Comparison of ENCODE assay signal across 3 cellular contexts in the genomic region with DNA sequence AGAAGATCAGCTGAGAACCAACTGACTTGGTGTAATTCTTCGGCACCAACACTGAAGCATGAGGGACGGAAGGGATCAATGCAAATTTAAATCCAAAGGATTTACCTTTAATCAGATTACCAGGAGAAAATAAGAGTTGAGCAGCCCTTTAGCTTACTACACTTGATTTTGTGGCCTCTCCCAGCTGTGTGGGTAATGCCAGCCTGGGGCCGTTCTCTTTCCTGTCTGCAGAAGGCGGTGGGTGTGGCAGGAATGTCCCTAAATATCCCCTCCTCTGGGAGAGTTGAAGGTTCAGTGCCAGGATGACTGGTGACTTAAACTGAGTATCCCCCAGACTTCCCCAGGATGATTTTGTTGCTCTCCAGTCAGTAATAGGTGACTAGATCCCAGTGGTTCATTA.
TF ChIP-seq lines count a peak whose summit lies in the region.

No MANE protein-coding gene starts in this region.

TF ChIP-seq in SK-N-SH, 30 proteins besides CTCF, POLR2A, EP300 and RAD21:
- no peak for TF ChIP-seq FOXM1 (IDR thresholded peaks at IDR 0.05; ENCODE audit: low read depth)
- TF ChIP-seq RFX5 (IDR thresholded peaks at IDR 0.05; ENCODE audit: low read length), result no peak
- TF ChIP-seq, protein P1, sequence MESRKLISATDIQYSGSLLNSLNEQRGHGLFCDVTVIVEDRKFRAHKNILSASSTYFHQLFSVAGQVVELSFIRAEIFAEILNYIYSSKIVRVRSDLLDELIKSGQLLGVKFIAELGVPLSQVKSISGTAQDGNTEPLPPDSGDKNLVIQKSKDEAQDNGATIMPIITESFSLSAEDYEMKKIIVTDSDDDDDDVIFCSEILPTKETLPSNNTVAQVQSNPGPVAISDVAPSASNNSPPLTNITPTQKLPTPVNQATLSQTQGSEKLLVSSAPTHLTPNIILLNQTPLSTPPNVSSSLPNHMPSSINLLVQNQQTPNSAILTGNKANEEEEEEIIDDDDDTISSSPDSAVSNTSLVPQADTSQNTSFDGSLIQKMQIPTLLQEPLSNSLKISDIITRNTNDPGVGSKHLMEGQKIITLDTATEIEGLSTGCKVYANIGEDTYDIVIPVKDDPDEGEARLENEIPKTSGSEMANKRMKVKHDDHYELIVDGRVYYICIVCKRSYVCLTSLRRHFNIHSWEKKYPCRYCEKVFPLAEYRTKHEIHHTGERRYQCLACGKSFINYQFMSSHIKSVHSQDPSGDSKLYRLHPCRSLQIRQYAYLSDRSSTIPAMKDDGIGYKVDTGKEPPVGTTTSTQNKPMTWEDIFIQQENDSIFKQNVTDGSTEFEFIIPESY (IDR thresholded peaks at IDR 0.05; ENCODE audit: borderline replicate concordance, low read depth), result no peak
- no peak for TF ChIP-seq GABPA (IDR thresholded peaks at IDR 0.05; ENCODE audit: low read depth)
- no peak for TF ChIP-seq CHD2 (IDR thresholded peaks at IDR 0.05; ENCODE audit: low read length, partially characterized antibody)
- no peak for TF ChIP-seq SIN3A (IDR thresholded peaks at IDR 0.05; ENCODE audit: borderline replicate concordance, low read depth, low read length)
- TF ChIP-seq TAF1 (IDR thresholded peaks at IDR 0.05; ENCODE audit: borderline replicate concordance, low read depth, low read length), result no peak
- no peak for TF ChIP-seq JUND (IDR thresholded peaks at IDR 0.05)
- TF ChIP-seq GATA2 (CRISPR knock-in tag; IDR thresholded peaks at IDR 0.05), result no peak
- TF ChIP-seq YY1 (IDR thresholded peaks at IDR 0.05; ENCODE audit: low read depth), result no peak
- TF ChIP-seq, protein P2, sequence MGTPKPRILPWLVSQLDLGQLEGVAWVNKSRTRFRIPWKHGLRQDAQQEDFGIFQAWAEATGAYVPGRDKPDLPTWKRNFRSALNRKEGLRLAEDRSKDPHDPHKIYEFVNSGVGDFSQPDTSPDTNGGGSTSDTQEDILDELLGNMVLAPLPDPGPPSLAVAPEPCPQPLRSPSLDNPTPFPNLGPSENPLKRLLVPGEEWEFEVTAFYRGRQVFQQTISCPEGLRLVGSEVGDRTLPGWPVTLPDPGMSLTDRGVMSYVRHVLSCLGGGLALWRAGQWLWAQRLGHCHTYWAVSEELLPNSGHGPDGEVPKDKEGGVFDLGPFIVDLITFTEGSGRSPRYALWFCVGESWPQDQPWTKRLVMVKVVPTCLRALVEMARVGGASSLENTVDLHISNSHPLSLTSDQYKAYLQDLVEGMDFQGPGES (IDR thresholded peaks at IDR 0.05; ENCODE audit: low read depth, low read length), result no peak

TF ChIP-seq in SK-N-SH treated with all-trans-retinoic acid at 6 μM for 48 hours, 23 proteins besides CTCF, POLR2A, EP300 and RAD21:
- TF ChIP-seq ZNF565 (CRISPR knock-in tag; conservative IDR thresholded peaks at IDR 0.05; ENCODE audit: low read depth) (no peak), TOX (CRISPR knock-in tag; IDR thresholded peaks at IDR 0.05; ENCODE audit: borderline replicate concordance) (no peak), ISL1 (CRISPR knock-in tag; IDR thresholded peaks at IDR 0.05) (no peak), ESRRG (CRISPR knock-in tag; IDR thresholded peaks at IDR 0.05) (no peak), OSR1 (CRISPR knock-in tag; IDR thresholded peaks at IDR 0.05) (no peak), ZNF8 (CRISPR knock-in tag; IDR thresholded peaks at IDR 0.05) (no peak), ZFP30 (CRISPR knock-in tag; IDR thresholded peaks at IDR 0.05) (no peak), RARB (CRISPR knock-in tag; IDR thresholded peaks at IDR 0.05) (no peak), TCF4 (CRISPR knock-in tag; IDR thresholded peaks at IDR 0.05; ENCODE audit: borderline replicate concordance) (no peak), BACH2 (CRISPR knock-in tag; IDR thresholded peaks at IDR 0.05; ENCODE audit: borderline replicate concordance) (no peak), ZC3H10 (CRISPR knock-in tag; IDR thresholded peaks at IDR 0.05) (no peak), ARNTL (CRISPR knock-in tag; IDR thresholded peaks at IDR 0.05; ENCODE audit: borderline replicate concordance, low read depth) (no peak), GLIS3 (CRISPR knock-in tag; IDR thresholded peaks at IDR 0.05) (no peak)
- TF ChIP-seq, protein P3, sequence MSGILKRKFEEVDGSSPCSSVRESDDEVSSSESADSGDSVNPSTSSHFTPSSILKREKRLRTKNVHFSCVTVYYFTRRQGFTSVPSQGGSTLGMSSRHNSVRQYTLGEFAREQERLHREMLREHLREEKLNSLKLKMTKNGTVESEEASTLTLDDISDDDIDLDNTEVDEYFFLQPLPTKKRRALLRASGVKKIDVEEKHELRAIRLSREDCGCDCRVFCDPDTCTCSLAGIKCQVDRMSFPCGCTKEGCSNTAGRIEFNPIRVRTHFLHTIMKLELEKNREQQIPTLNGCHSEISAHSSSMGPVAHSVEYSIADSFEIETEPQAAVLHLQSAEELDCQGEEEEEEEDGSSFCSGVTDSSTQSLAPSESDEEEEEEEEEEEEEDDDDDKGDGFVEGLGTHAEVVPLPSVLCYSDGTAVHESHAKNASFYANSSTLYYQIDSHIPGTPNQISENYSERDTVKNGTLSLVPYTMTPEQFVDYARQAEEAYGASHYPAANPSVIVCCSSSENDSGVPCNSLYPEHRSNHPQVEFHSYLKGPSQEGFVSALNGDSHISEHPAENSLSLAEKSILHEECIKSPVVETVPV (CRISPR knock-in tag; IDR thresholded peaks at IDR 0.05), result no peak
- TF ChIP-seq, protein P4, sequence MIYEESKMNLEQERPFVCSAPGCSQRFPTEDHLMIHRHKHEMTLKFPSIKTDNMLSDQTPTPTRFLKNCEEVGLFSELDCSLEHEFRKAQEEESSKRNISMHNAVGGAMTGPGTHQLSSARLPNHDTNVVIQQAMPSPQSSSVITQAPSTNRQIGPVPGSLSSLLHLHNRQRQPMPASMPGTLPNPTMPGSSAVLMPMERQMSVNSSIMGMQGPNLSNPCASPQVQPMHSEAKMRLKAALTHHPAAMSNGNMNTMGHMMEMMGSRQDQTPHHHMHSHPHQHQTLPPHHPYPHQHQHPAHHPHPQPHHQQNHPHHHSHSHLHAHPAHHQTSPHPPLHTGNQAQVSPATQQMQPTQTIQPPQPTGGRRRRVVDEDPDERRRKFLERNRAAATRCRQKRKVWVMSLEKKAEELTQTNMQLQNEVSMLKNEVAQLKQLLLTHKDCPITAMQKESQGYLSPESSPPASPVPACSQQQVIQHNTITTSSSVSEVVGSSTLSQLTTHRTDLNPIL (CRISPR knock-in tag; IDR thresholded peaks at IDR 0.05; ENCODE audit: low read depth), result no peak
- TF ChIP-seq, protein P5, sequence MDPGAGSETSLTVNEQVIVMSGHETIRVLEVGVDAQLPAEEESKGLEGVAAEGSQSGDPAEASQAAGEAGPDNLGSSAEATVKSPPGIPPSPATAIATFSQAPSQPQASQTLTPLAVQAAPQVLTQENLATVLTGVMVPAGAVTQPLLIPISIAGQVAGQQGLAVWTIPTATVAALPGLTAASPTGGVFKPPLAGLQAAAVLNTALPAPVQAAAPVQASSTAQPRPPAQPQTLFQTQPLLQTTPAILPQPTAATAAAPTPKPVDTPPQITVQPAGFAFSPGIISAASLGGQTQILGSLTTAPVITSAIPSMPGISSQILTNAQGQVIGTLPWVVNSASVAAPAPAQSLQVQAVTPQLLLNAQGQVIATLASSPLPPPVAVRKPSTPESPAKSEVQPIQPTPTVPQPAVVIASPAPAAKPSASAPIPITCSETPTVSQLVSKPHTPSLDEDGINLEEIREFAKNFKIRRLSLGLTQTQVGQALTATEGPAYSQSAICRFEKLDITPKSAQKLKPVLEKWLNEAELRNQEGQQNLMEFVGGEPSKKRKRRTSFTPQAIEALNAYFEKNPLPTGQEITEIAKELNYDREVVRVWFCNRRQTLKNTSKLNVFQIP (CRISPR knock-in tag; IDR thresholded peaks at IDR 0.05; ENCODE audit: borderline replicate concordance, low read depth), result no peak

TF ChIP-seq in GM12878, 131 proteins besides CTCF, POLR2A, EP300 and RAD21:
- TF ChIP-seq ATF7 (IDR thresholded peaks at IDR 0.05; ENCODE audit: low read depth) (no peak), RELA (IDR thresholded peaks at IDR 0.05; ENCODE audit: borderline replicate concordance, partially characterized antibody) (peak; percentile 81), KDM1A (IDR thresholded peaks at IDR 0.05; ENCODE audit: borderline replicate concordance) (no peak), KAT2A (conservative IDR thresholded peaks at IDR 0.05; ENCODE audit: control insufficient read depth, low read depth, low read length) (no peak), NR2F1 (conservative IDR thresholded peaks at IDR 0.05) (0 out of 2 replicates have a peak, but pooled peaks have one; percentile 45), TCF12 (IDR thresholded peaks at IDR 0.05; ENCODE audit: low read depth, low read length) (no peak), TCF7 (IDR thresholded peaks at IDR 0.05; ENCODE audit: borderline replicate concordance) (no peak), IKZF1 (conservative IDR thresholded peaks at IDR 0.05) (no peak), HDGF (IDR thresholded peaks at IDR 0.05) (no peak), IKZF2 (IDR thresholded peaks at IDR 0.05) (0 out of 4 replicates have a peak, but pooled peaks of 1 of the 2 experiments have one; percentile 16), NRF1 (conservative IDR thresholded peaks at IDR 0.05; ENCODE audit: low read depth, low read length) (no peak), SUPT20H (IDR thresholded peaks at IDR 0.05; ENCODE audit: borderline replicate concordance, control insufficient read depth, low read depth, low read length) (no peak), ZSCAN29 (IDR thresholded peaks at IDR 0.05) (no peak), FOXM1 (IDR thresholded peaks at IDR 0.05; ENCODE audit: low read depth, low read length) (no peak)
- TF ChIP-seq, protein P6, sequence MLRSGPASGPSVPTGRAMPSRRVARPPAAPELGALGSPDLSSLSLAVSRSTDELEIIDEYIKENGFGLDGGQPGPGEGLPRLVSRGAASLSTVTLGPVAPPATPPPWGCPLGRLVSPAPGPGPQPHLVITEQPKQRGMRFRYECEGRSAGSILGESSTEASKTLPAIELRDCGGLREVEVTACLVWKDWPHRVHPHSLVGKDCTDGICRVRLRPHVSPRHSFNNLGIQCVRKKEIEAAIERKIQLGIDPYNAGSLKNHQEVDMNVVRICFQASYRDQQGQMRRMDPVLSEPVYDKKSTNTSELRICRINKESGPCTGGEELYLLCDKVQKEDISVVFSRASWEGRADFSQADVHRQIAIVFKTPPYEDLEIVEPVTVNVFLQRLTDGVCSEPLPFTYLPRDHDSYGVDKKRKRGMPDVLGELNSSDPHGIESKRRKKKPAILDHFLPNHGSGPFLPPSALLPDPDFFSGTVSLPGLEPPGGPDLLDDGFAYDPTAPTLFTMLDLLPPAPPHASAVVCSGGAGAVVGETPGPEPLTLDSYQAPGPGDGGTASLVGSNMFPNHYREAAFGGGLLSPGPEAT (IDR thresholded peaks at IDR 0.05; ENCODE audit: low read depth), result peak; percentile 18; the same call in 1 of the 2 replicates
TF ChIP-seq in GM12878: peak in this region for 4.
